8 cellular contexts compared by ENCODE assay signal in genomic region chr5:99032234-99033013, GRCh38.
A peak's percentile ranks its signal among the peaks of the same experiment; 100 is the strongest.
DNase-seq lines count a peak whose midpoint lies in the region; ATAC-seq and TF ChIP-seq lines count a peak whose summit lies in the region.

No MANE protein-coding gene starts in this region.

- no peak overlapping the region for H2AFZ ChIP-seq in SU-DHL-6 (ENCODE audit: low read depth, low read length, severe bottlenecking)

- TF ChIP-seq POLR2A in right lobe of liver (IDR thresholded peaks at IDR 0.05): no peak

- DNase-seq in NCI-H510A treated with DMSO at 0.1 percent for 48 hours (lab: John Stamatoyannopoulos, UW) (peak; percentile 6), NCI-H510A (lab: John Stamatoyannopoulos, UW) (no peak), LHCN-M2 (ENCODE audit: low read depth) (peak; percentile 78), dermis microvascular lymphatic vessel endothelial cell (ENCODE audit: low read depth in 2 of 2) (peak; percentile 78 to 80), right lobe of liver (peak in 1 of 3 donors; percentile 72)

- peak; percentile 58 for TF ChIP-seq CTCF in SU-DHL-6 (IDR thresholded peaks at IDR 0.05; ENCODE audit: insufficient read depth, low read length, poor library complexity, severe bottlenecking)
- peak; percentile 74 to 90 (median 81) for TF ChIP-seq CTCF in right lobe of liver (IDR thresholded peaks at IDR 0.05)

- intact Hi-C loops in right lobe of liver (cut with DNase I): loop anchor here in 1 of 2 donors (10.0 kb wide), 1 partner anchor 128 kb away; no protein-coding TSS in a partner anchor

- H3K27me3 ChIP-seq in SU-DHL-6 (ENCODE audit: low read length): no peaks in the 10 kb centered on the region
- H3K27me3 ChIP-seq in right lobe of liver: no peaks in the 10 kb centered on the region
- H3K27me3 ChIP-seq in subcutaneous abdominal adipose tissue (ENCODE audit: control insufficient read depth in 5 of 5, insufficient read depth in 4 of 5, low read length in 5 of 5): no peaks in the 10 kb centered on the region

- no peak overlapping the region for H3K9ac ChIP-seq in SU-DHL-6 (ENCODE audit: low read length)
- H3K9ac ChIP-seq in subcutaneous abdominal adipose tissue (ENCODE audit: low read length in 5 of 5): peak overlapping the region in 4 of 5 donors; percentile 6 to 63 (median 34)

- no peaks in the 10 kb centered on the region for H3K9me2 ChIP-seq in SU-DHL-6 (replicated peaks; ENCODE audit: insufficient read depth, low read length)

- H3K9me3 ChIP-seq in SU-DHL-6 (ENCODE audit: insufficient read depth, low read length): no peaks in the 10 kb centered on the region
- H3K9me3 ChIP-seq in right lobe of liver: no peaks in the 10 kb centered on the region
- no peaks in the 10 kb centered on the region for H3K9me3 ChIP-seq in subcutaneous abdominal adipose tissue (ENCODE audit: control insufficient read depth in 5 of 5, low read length in 5 of 5)

- H3K36me3 ChIP-seq in SU-DHL-6 (ENCODE audit: low read length): no peaks in the 10 kb centered on the region
- H3K36me3 ChIP-seq in right lobe of liver: no peaks in the 10 kb centered on the region
- H3K36me3 ChIP-seq in subcutaneous abdominal adipose tissue (ENCODE audit: control insufficient read depth in 5 of 5, insufficient read depth in 5 of 5, low read length in 5 of 5): no peaks in the 10 kb centered on the region

- H3F3A ChIP-seq in SU-DHL-6 (ENCODE audit: insufficient read depth): peaks cover 18% of the 10 kb centered on the region

- peak overlapping the region; percentile 28 for H3K4me2 ChIP-seq in SU-DHL-6 (ENCODE audit: low read depth, low read length, poor library complexity, severe bottlenecking)

- 31% methylated on average over 7 of the region's 7 CpGs for WGBS in right lobe of liver (ENCODE audit: insufficient coverage, low coverage, low lambda C conversion rate, missing lambda C conversion rate)

- H4K20me1 ChIP-seq in SU-DHL-6 (ENCODE audit: low read depth, low read length): peaks cover 4% of the 10 kb centered on the region; the same call in 1 of the 2 replicates

- H3K4me1 ChIP-seq in right lobe of liver: no peaks in the 10 kb centered on the region
- H3K4me1 ChIP-seq in subcutaneous abdominal adipose tissue (ENCODE audit: control insufficient read depth in 5 of 5, insufficient read depth in 5 of 5, low read length in 5 of 5): peaks cover 0 to 15% (median 10%) of the 10 kb centered on the region in 5 donors

- H3K4me3 ChIP-seq in SU-DHL-6 (ENCODE audit: insufficient read depth, low read length, poor library complexity, severe bottlenecking): no peak overlapping the region
- H3K4me3 ChIP-seq in right lobe of liver: peak overlapping the region; percentile 12 to 56 (median 53)
- peak overlapping the region in 4 of 5 donors; percentile 41 to 59 (median 56) for H3K4me3 ChIP-seq in subcutaneous abdominal adipose tissue (ENCODE audit: low read depth in 1 of 5, low read length in 5 of 5)

- H3K27ac ChIP-seq in SU-DHL-6 (ENCODE audit: low read depth, low read length) (no peak overlapping the region), right lobe of liver (peak overlapping the region; percentile 65 to 89 (median 66)), subcutaneous abdominal adipose tissue (ENCODE audit: low read depth, low read length) (peak overlapping the region; percentile 15)

- H3K79me2 ChIP-seq in SU-DHL-6 (ENCODE audit: insufficient read depth, low read length): no peaks in the 10 kb centered on the region

- ATAC-seq in GM21825 (IDR thresholded peaks at IDR 0.05; ENCODE audit: unreplicated experiment): peak; percentile 41
- ATAC-seq in right lobe of liver: peak; percentile 92 to 97 (median 94)
